Comparison of ENCODE assay signal across 20 cellular contexts in the genomic region with DNA sequence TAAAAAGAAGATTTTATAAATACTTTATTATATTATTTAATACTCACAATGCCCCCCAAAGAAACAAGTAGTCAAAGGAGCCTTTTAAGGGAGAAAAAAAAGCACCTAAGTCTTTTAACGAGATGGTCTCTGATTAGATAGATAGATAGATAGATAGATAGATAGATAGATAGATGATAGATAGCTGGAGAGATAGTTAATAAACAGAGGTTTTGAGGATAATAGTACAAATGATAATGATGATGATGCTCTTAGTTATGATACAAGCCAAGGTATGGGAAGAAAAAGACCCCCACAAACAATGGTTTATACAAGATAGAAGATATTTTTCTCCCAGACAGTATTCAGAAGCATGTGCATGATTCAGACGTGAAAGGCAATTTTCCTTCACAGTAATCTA. TPM values are rescaled to one million over a fixed set of nuclear protein-coding genes. Genes with fewer than 3 reads are reported as not detected.
DNase-seq lines count a peak whose midpoint lies in the region; ATAC-seq, FAIRE-seq and TF ChIP-seq lines count a peak whose summit lies in the region.
"Had no signal": no experiment of that assay in that cellular context is flagged by ENCODE, and none has a peak within 500 bp of the region (broad histone marks: within the 10 kb centered on the region; RNA-seq: fewer than 3 reads in every experiment).

No MANE protein-coding gene starts in this region.

- FAIRE-seq in K562 (lab: Jason Lieb, UNC), result no peak
- FAIRE-seq: A549, G401.6, GM12891, GM18507 had no signal

- no peaks in the 10 kb centered on the region for H3K36me3 Mint-ChIP-seq in neural progenitor cell
- no peaks in the 10 kb centered on the region for H3K36me3 Mint-ChIP-seq in progenitor cell of endocrine pancreas (ENCODE audit: insufficient read depth)
- no peaks in the 10 kb centered on the region for H3K36me3 Mint-ChIP-seq in natural killer cell
- H3K36me3 Mint-ChIP-seq: CD8-positive, alpha-beta T cell had no signal

- TF ChIP-seq CTCF in HEK293 (tag by site-specific recombination; IDR thresholded peaks at IDR 0.05) (no peak), K562 (IDR thresholded peaks at IDR 0.05 in 2 of 3, conservative IDR thresholded peaks at IDR 0.05 in 1 of 3; ENCODE audit: insufficient read depth in 2 of 3, low read depth in 1 of 3, low read length in 3 of 3) (no peak), neural progenitor cell (IDR thresholded peaks at IDR 0.05) (no peak), progenitor cell of endocrine pancreas (IDR thresholded peaks at IDR 0.05; ENCODE audit: unreplicated experiment) (no peak), natural killer cell (IDR thresholded peaks at IDR 0.05) (no peak)

- no peaks in the 10 kb centered on the region for H3K27me3 ChIP-seq in K562 (ENCODE audit: control insufficient read depth in 2 of 2, insufficient read depth in 2 of 2, low read length in 2 of 2)
- no peaks in the 10 kb centered on the region for H3K27me3 ChIP-seq in neural progenitor cell
- H3K27me3 ChIP-seq: BLaER1 treated with 17β-estradiol and CSF1 and Interleukin-3, amounts not matched to agents 10 nM and 100 nM had no signal

- no peaks in the 10 kb centered on the region for H3K9me1 ChIP-seq in K562 (ENCODE audit: control insufficient read depth, insufficient read depth, low read length)

- intact Hi-C loops in K562 (cut with micrococcal nuclease), result loop anchor here (2.0 kb wide), 1 partner anchor 14 kb away; the partner anchor contains the start of gene EDEM3
- intact Hi-C loops in natural killer cell (cut with micrococcal nuclease), result no loop called here

- H2AFZ ChIP-seq in K562 (ENCODE audit: low read depth, low read length), result peak overlapping the region; percentile 78
- H2AFZ ChIP-seq in neural progenitor cell (replicated peaks), result peak overlapping the region; percentile 22

- BruUV-seq in K562 (replicated peaks; lab: Mats Ljungman, UMichigan), result no TSS peak

- TF ChIP-seq EP300 in K562 (IDR thresholded peaks at IDR 0.05; ENCODE audit: low read length), result no peak

- H3K9me3 Mint-ChIP-seq in neural progenitor cell (no peaks in the 10 kb centered on the region), progenitor cell of endocrine pancreas (ENCODE audit: low read depth) (no peaks in the 10 kb centered on the region), natural killer cell (no peaks in the 10 kb centered on the region)
- H3K9me3 Mint-ChIP-seq: CD4-positive, alpha-beta T cell; CD8-positive, alpha-beta T cell had no signal

- H3F3A ChIP-seq in neural progenitor cell (ENCODE audit: low read depth), result no peaks in the 10 kb centered on the region

- H3K79me2 ChIP-seq in K562 (ENCODE audit: control insufficient read depth, insufficient read depth, low read length) (no peaks in the 10 kb centered on the region), neural progenitor cell (ENCODE audit: low read depth) (no peaks in the 10 kb centered on the region)

- no peak for TF ChIP-seq RAD21 in K562 (CRISPR knock-in tag; conservative IDR thresholded peaks at IDR 0.05 in 1 of 2, IDR thresholded peaks at IDR 0.05 in 1 of 2)

- in situ Hi-C loops in K562 (cut with MboI), result no loop called here

- H3K4me1 Mint-ChIP-seq in neural progenitor cell (no peaks in the 10 kb centered on the region), progenitor cell of endocrine pancreas (ENCODE audit: low read depth) (peaks cover 2% of the 10 kb centered on the region), natural killer cell (no peaks in the 10 kb centered on the region)

- H3K4me1 ChIP-seq in HEK293 (ENCODE audit: control insufficient read depth, insufficient read depth, low read length) (no peaks in the 10 kb centered on the region), K562 (replicated peaks in 1 of 2; ENCODE audit: control insufficient read depth in 2 of 2, insufficient read depth in 2 of 2, low read length in 2 of 2) (peaks cover 11 to 46% of the 10 kb centered on the region in 2 experiments), neural progenitor cell (peaks cover 8% of the 10 kb centered on the region)
- H3K4me1 ChIP-seq: A549; BLaER1 treated with 17β-estradiol and CSF1 and Interleukin-3, amounts not matched to agents 10 nM and 100 nM; Caco-2 had no signal

- TF ChIP-seq POLR2A in K562 (conservative IDR thresholded peaks at IDR 0.05), result no peak

- H3K36me3 ChIP-seq in HEK293 (ENCODE audit: control insufficient read depth in 2 of 2, insufficient read depth in 1 of 2, low read length in 2 of 2), result no peaks in the 10 kb centered on the region
- H3K36me3 ChIP-seq in K562 (ENCODE audit: control insufficient read depth, insufficient read depth, low read length), result no peaks in the 10 kb centered on the region; the same call in 2 of the 3 replicates
- no peaks in the 10 kb centered on the region for H3K36me3 ChIP-seq in neural progenitor cell
- H3K36me3 ChIP-seq: BLaER1 treated with 17β-estradiol and CSF1 and Interleukin-3, amounts not matched to agents 10 nM and 100 nM had no signal

- CTCF ChIA-PET in HEK293 (lab: Yijun Ruan, JAX), result no interaction called here
- CTCF ChIA-PET in K562 (lab: Yijun Ruan, JAX; ENCODE audit: low intra/inter-chr PET ratio), result no interaction called here

- POLR2A ChIA-PET in HEK293 (lab: Yijun Ruan, JAX), result no interaction called here
- POLR2A ChIA-PET in K562 (lab: Yijun Ruan, JAX), result interaction anchor here (3.2 kb wide), 1 partner anchor 16 kb away, joined by 36 read pairs; the partner anchor contains the start of gene EDEM3

- no peaks in the 10 kb centered on the region for H3K9me3 ChIP-seq in HEK293 (ENCODE audit: control insufficient read depth, insufficient read depth, low read depth, low read length)
- H3K9me3 ChIP-seq in K562 (replicated peaks; ENCODE audit: control insufficient read depth, insufficient read depth, low read depth, low read length), result no peaks in the 10 kb centered on the region
- H3K9me3 ChIP-seq in neural progenitor cell (ENCODE audit: low read depth), result no peaks in the 10 kb centered on the region
- H3K9me3 ChIP-seq: A549; BLaER1 treated with 17β-estradiol and CSF1 and Interleukin-3, amounts not matched to agents 10 nM and 100 nM; Caco-2 had no signal

- H4K20me1 ChIP-seq in K562 (replicated peaks; ENCODE audit: control insufficient read depth, insufficient read depth, low read length) (no peaks in the 10 kb centered on the region), neural progenitor cell (ENCODE audit: low read depth) (no peaks in the 10 kb centered on the region)
- H4K20me1 ChIP-seq: BLaER1 treated with 17β-estradiol and CSF1 and Interleukin-3, amounts not matched to agents 10 nM and 100 nM had no signal

- H3K27me3 Mint-ChIP-seq in neural progenitor cell (ENCODE audit: insufficient read depth, low read depth), result peaks cover 3% of the 10 kb centered on the region
- no peaks in the 10 kb centered on the region for H3K27me3 Mint-ChIP-seq in progenitor cell of endocrine pancreas
- peaks cover 6 to 20% of the 10 kb centered on the region in 2 donors for H3K27me3 Mint-ChIP-seq in natural killer cell (ENCODE audit: low read depth in 2 of 2)
- H3K27me3 Mint-ChIP-seq: B cell; CD4-positive, alpha-beta T cell had no signal

- H3K4me3 Mint-ChIP-seq in neural progenitor cell (no peak overlapping the region), progenitor cell of endocrine pancreas (ENCODE audit: low read depth) (no peak overlapping the region), natural killer cell (no peak overlapping the region)
- H3K4me3 Mint-ChIP-seq: B cell; CD4-positive, alpha-beta T cell; CD8-positive, alpha-beta T cell had no signal

- H3K4me3 ChIP-seq in HEK293 (ENCODE audit: low read depth, low read length) (no peak overlapping the region), K562 (no peak overlapping the region), neural progenitor cell (no peak overlapping the region)
- H3K4me3 ChIP-seq: A549; BLaER1 treated with 17β-estradiol and CSF1 and Interleukin-3, amounts not matched to agents 10 nM and 100 nM had no signal

- H3K4me2 ChIP-seq in K562 (ENCODE audit: insufficient read depth, low read length) (peak overlapping the region; percentile 42), neural progenitor cell (no peak overlapping the region)
- H3K4me2 ChIP-seq: A549; BLaER1 treated with 17β-estradiol and CSF1 and Interleukin-3, amounts not matched to agents 10 nM and 100 nM had no signal

- peak overlapping the region in 1 of 2 experiments; percentile 36; a peak in 1 of 4 replicates for H3K9ac ChIP-seq in K562 (ENCODE audit: insufficient read depth in 1 of 2, low read depth in 2 of 2, low read length in 2 of 2)
- H3K9ac ChIP-seq in neural progenitor cell, result no peak overlapping the region
- H3K9ac ChIP-seq: BLaER1 treated with 17β-estradiol and CSF1 and Interleukin-3, amounts not matched to agents 10 nM and 100 nM had no signal

- 0% methylated on average over 2 of the region's 2 CpGs for WGBS in K562 (ENCODE audit: insufficient coverage, low coverage, missing lambda C conversion rate)

- ATAC-seq in K562 (no peak), natural killer cell (no peak)
- ATAC-seq: A549; CD8-positive, alpha-beta T cell had no signal

- H3K27ac Mint-ChIP-seq in neural progenitor cell, result no peak overlapping the region
- H3K27ac Mint-ChIP-seq in progenitor cell of endocrine pancreas, result no peak overlapping the region
- H3K27ac Mint-ChIP-seq in natural killer cell, result no peak overlapping the region
- H3K27ac Mint-ChIP-seq: B cell; CD4-positive, alpha-beta T cell; CD8-positive, alpha-beta T cell had no signal

- H3K27ac ChIP-seq in HEK293 (ENCODE audit: extremely low read depth, low read depth, low read length), result no peak overlapping the region
- peak overlapping the region; percentile 56 for H3K27ac ChIP-seq in K562 (ENCODE audit: extremely low read depth, low read depth, low read length)
- no peak overlapping the region for H3K27ac ChIP-seq in neural progenitor cell
- H3K27ac ChIP-seq: 22Rv1; A549; BLaER1 treated with 17β-estradiol and CSF1 and Interleukin-3, amounts not matched to agents 10 nM and 100 nM; C4-2B had no signal

- no peak for DNase-seq in K562 (ENCODE audit: extremely low read depth in 1 of 4, low spot score in 3 of 4)
- no peak for DNase-seq in neural progenitor cell (ENCODE audit: low spot score)
- no peak for DNase-seq in progenitor cell of endocrine pancreas (ENCODE audit: low spot score, unreplicated experiment)
- no peak for DNase-seq in natural killer cell
- DNase-seq: AML-193; Caco-2; Calu3; CD4-positive, alpha-beta T cell; CD8-positive, alpha-beta T cell; DMS79 treated with DMSO at 0.1 percent for 48 hours; GF-D8 had no signal

RNA-seq across cellular contexts. Expression of gene EDEM3, which starts 14.6 kb away (rescaled TPM):
- 30.0 and 65.7 TPM in 2 replicates for total RNA-seq in K562 (2011; cell fraction: chromatin; rRNA removed; ENCODE audit: low replicate concordance)
- 18.3 and 23.0 TPM in 2 replicates for total RNA-seq in K562 (2011; cell fraction: nucleolus; rRNA removed)
- 49.9 and 51.0 TPM in 2 replicates for total RNA-seq in K562 (2011; cell fraction: nucleoplasm; rRNA removed)
- 27.9 and 30.9 TPM in 2 replicates for total RNA-seq in K562 (2014; rRNA removed)
- total RNA-seq in K562 (2014; rRNA removed; fragmentation: Illumina TruSeq; extraction: Trizol), result 46.6 and 47.9 TPM in 2 replicates
- total RNA-seq in K562 (2015; rRNA removed; fragmentation: Illumina TruSeq; extraction: Trizol), result 40.9 and 45.9 TPM in 2 replicates
- total RNA-seq in K562 (2021), result 30.7 and 40.3 TPM in 2 replicates
- 27.3 and 28.0 TPM in 2 replicates for polyA plus RNA-seq in K562 (2011; rRNA removed)
- polyA plus RNA-seq in K562 (2011; cell fraction: cytosol; rRNA removed), result 3.5 and 9.9 TPM in 2 replicates
- 24.2 and 34.5 TPM in 2 replicates for polyA plus RNA-seq in K562 (2011; cell fraction: nucleus; rRNA removed)
- 20.5 and 21.3 TPM in 2 replicates for polyA plus RNA-seq in K562 (2012)
- polyA plus RNA-seq in K562 (2014; fragmentation: Illumina TruSeq; extraction: Trizol), result 22.3 and 31.6 TPM in 2 replicates
- 10 to 100 TPM; 15.8 to 18.5 TPM for polyA plus RNA-seq in K562 (2014; fragmentation: Nextera tagmentation; extraction: Ambion mirVana)
- polyA plus RNA-seq in K562 (2014; rRNA removed), result 16.6 and 19.5 TPM in 2 replicates
- polyA minus RNA-seq in K562 (2011; rRNA and poly(A)+ RNA removed), result 137 and 138 TPM in 2 replicates
- polyA minus RNA-seq in K562 (2011; cell fraction: cytosol; rRNA and poly(A)+ RNA removed), result 33.3 and 55.8 TPM in 2 replicates
- 17.2 and 36.8 TPM in 2 replicates for polyA minus RNA-seq in K562 (2011; cell fraction: nucleus; rRNA and poly(A)+ RNA removed)
- 14.7 and 32.9 TPM in 2 replicates for total RNA-seq in neural progenitor cell (ENCODE audit: low replicate concordance)
- 36.2 and 37.5 TPM in 2 replicates for total RNA-seq in progenitor cell of endocrine pancreas
- 10 to 100 TPM in 2 of 3 donors, 1 to 10 TPM in 1; 8.9 to 15.4 (median 15.1) TPM for total RNA-seq in natural killer cell
